In the genomic region with DNA sequence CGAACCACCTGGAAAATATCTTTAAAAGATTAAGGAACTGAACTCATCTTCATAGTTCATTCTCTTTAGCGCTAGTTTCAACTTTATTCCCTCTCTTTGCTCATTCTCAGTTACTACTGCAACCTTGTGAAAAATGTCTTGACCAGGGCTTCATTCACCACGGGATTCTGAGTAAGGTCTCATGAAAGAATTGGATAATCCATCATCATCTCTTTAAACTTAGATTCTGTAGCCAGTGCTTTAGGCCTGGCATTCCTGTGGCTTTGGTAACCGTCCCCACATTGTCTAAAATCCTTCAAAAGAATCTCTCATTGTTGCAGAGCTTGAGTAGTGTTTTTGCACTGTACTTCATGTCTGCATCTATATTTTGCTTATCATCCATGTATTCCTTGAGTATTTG, we compare ENCODE assay signal across 1 cellular context.
TF ChIP-seq lines count a peak whose summit lies in the region.

No MANE protein-coding gene starts in this region.

TF ChIP-seq in HepG2, 621 proteins besides CTCF, POLR2A, EP300 and RAD21:
- TF ChIP-seq, protein P1, sequence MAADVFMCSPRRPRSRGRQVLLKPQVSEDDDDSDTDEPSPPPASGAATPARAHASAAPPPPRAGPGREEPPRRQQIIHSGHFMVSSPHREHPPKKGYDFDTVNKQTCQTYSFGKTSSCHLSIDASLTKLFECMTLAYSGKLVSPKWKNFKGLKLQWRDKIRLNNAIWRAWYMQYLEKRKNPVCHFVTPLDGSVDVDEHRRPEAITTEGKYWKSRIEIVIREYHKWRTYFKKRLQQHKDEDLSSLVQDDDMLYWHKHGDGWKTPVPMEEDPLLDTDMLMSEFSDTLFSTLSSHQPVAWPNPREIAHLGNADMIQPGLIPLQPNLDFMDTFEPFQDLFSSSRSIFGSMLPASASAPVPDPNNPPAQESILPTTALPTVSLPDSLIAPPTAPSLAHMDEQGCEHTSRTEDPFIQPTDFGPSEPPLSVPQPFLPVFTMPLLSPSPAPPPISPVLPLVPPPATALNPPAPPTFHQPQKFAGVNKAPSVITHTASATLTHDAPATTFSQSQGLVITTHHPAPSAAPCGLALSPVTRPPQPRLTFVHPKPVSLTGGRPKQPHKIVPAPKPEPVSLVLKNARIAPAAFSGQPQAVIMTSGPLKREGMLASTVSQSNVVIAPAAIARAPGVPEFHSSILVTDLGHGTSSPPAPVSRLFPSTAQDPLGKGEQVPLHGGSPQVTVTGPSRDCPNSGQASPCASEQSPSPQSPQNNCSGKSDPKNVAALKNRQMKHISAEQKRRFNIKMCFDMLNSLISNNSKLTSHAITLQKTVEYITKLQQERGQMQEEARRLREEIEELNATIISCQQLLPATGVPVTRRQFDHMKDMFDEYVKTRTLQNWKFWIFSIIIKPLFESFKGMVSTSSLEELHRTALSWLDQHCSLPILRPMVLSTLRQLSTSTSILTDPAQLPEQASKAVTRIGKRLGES (CRISPR knock-in tag; IDR thresholded peaks at IDR 0.05; ENCODE audit: borderline replicate concordance): no peak
- TF ChIP-seq BHLHE40 (IDR thresholded peaks at IDR 0.05; ENCODE audit: low read length): no peak
- no peak for TF ChIP-seq HNRNPLL (IDR thresholded peaks at IDR 0.05; ENCODE audit: low read depth, low read length, poor library complexity, severe bottlenecking)
- TF ChIP-seq ZSCAN21 (CRISPR knock-in tag; IDR thresholded peaks at IDR 0.05; ENCODE audit: borderline replicate concordance): no peak
- TF ChIP-seq, protein P2, sequence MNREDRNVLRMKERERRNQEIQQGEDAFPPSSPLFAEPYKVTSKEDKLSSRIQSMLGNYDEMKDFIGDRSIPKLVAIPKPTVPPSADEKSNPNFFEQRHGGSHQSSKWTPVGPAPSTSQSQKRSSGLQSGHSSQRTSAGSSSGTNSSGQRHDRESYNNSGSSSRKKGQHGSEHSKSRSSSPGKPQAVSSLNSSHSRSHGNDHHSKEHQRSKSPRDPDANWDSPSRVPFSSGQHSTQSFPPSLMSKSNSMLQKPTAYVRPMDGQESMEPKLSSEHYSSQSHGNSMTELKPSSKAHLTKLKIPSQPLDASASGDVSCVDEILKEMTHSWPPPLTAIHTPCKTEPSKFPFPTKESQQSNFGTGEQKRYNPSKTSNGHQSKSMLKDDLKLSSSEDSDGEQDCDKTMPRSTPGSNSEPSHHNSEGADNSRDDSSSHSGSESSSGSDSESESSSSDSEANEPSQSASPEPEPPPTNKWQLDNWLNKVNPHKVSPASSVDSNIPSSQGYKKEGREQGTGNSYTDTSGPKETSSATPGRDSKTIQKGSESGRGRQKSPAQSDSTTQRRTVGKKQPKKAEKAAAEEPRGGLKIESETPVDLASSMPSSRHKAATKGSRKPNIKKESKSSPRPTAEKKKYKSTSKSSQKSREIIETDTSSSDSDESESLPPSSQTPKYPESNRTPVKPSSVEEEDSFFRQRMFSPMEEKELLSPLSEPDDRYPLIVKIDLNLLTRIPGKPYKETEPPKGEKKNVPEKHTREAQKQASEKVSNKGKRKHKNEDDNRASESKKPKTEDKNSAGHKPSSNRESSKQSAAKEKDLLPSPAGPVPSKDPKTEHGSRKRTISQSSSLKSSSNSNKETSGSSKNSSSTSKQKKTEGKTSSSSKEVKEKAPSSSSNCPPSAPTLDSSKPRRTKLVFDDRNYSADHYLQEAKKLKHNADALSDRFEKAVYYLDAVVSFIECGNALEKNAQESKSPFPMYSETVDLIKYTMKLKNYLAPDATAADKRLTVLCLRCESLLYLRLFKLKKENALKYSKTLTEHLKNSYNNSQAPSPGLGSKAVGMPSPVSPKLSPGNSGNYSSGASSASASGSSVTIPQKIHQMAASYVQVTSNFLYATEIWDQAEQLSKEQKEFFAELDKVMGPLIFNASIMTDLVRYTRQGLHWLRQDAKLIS (CRISPR knock-in tag; IDR thresholded peaks at IDR 0.05): no peak
- TF ChIP-seq U2AF1 (optimal IDR thresholded peaks at IDR 0.05; ENCODE audit: low read depth, low read length): no peak
- TF ChIP-seq ZNF225 (CRISPR knock-in tag; IDR thresholded peaks at IDR 0.05): no peak
- TF ChIP-seq RBAK (CRISPR knock-in tag; IDR thresholded peaks at IDR 0.05): no peak
- TF ChIP-seq, protein P3, sequence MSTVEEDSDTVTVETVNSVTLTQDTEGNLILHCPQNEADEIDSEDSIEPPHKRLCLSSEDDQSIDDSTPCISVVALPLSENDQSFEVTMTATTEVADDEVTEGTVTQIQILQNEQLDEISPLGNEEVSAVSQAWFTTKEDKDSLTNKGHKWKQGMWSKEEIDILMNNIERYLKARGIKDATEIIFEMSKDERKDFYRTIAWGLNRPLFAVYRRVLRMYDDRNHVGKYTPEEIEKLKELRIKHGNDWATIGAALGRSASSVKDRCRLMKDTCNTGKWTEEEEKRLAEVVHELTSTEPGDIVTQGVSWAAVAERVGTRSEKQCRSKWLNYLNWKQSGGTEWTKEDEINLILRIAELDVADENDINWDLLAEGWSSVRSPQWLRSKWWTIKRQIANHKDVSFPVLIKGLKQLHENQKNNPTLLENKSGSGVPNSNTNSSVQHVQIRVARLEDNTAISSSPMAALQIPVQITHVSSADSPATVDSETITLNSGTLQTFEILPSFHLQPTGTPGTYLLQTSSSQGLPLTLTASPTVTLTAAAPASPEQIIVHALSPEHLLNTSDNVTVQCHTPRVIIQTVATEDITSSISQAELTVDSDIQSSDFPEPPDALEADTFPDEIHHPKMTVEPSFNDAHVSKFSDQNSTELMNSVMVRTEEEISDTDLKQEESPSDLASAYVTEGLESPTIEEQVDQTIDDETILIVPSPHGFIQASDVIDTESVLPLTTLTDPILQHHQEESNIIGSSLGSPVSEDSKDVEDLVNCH (CRISPR knock-in tag; IDR thresholded peaks at IDR 0.05): no peak
- TF ChIP-seq GABPB1 (CRISPR knock-in tag; IDR thresholded peaks at IDR 0.05): no peak
- TF ChIP-seq, protein P4, sequence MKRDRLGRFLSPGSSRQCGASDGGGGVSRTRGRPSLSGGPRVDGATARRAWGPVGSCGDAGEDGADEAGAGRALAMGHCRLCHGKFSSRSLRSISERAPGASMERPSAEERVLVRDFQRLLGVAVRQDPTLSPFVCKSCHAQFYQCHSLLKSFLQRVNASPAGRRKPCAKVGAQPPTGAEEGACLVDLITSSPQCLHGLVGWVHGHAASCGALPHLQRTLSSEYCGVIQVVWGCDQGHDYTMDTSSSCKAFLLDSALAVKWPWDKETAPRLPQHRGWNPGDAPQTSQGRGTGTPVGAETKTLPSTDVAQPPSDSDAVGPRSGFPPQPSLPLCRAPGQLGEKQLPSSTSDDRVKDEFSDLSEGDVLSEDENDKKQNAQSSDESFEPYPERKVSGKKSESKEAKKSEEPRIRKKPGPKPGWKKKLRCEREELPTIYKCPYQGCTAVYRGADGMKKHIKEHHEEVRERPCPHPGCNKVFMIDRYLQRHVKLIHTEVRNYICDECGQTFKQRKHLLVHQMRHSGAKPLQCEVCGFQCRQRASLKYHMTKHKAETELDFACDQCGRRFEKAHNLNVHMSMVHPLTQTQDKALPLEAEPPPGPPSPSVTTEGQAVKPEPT (CRISPR knock-in tag; IDR thresholded peaks at IDR 0.05; ENCODE audit: low read depth): no peak
